In genomic region chr4:140047781-140048180, GRCh38 we compare ENCODE assay signal across 17 cellular contexts.
A peak's percentile ranks its signal among the peaks of the same experiment; 100 is the strongest.
DNase-seq lines count a peak whose midpoint lies in the region; ATAC-seq and TF ChIP-seq lines count a peak whose summit lies in the region.
"Had no signal": no experiment of that assay in that cellular context is flagged by ENCODE, and none has a peak within 500 bp of the region (broad histone marks: within the 10 kb centered on the region; RNA-seq: fewer than 3 reads in every experiment).

No MANE protein-coding gene starts in this region.

- no peaks in the 10 kb centered on the region for H4K20me1 ChIP-seq in PC-3 (ENCODE audit: low read length)

- 0 out of 2 replicates have a peak, but pooled peaks cover 4% of the 10 kb centered on the region for H3K79me2 ChIP-seq in PC-3 (ENCODE audit: low read length)

- H3K9me3 Mint-ChIP-seq in progenitor cell of endocrine pancreas (ENCODE audit: low read depth), result no peaks in the 10 kb centered on the region
- H3K9me3 Mint-ChIP-seq: T-helper 1 cell treated with Interleukin-12 subunit alpha and Interleukin-12 subunit beta and Interleukin-4 antibody, amounts not matched to agents 30 μg/mL and 1 μg/mL, for 36 hours had no signal

- H3K4me3 Mint-ChIP-seq in progenitor cell of endocrine pancreas (ENCODE audit: low read depth), result peak overlapping the region; percentile 3
- H3K4me3 Mint-ChIP-seq: T-helper 1 cell treated with Interleukin-12 subunit alpha and Interleukin-12 subunit beta and Interleukin-4 antibody, amounts not matched to agents 30 μg/mL and 1 μg/mL, for 36 hours had no signal

- peak overlapping the region; percentile 82 for H2AFZ ChIP-seq in PC-3 (ENCODE audit: low read length)

- peak overlapping the region; percentile 88 for H3K4me2 ChIP-seq in PC-3 (ENCODE audit: low read length)

- H3K27me3 Mint-ChIP-seq in progenitor cell of endocrine pancreas, result no peaks in the 10 kb centered on the region

- no peaks in the 10 kb centered on the region for H3K36me3 ChIP-seq in ES-I3 (ENCODE audit: insufficient read depth, low read length)
- H3K36me3 ChIP-seq in PC-3 (ENCODE audit: low read depth, low read length), result no peaks in the 10 kb centered on the region
- H3K36me3 ChIP-seq: adrenal gland, ovary, thyroid gland had no signal

- H3K9ac ChIP-seq in ES-I3 (ENCODE audit: low read depth, low read length) (peak overlapping the region; percentile 42; the same call in 1 of the 2 replicates), PC-3 (ENCODE audit: low read length) (peak overlapping the region; percentile 30)

- POLR2A ChIA-PET in PC-3 (lab: Charles Lee; ENCODE audit: unreplicated experiment), result no interaction called here
- POLR2A ChIA-PET in HEK293T (lab: Yijun Ruan, JAX), result interaction anchor here (0.7 to 1.3 kb wide), 2 partner anchors 204 to 325 kb away, joined by 3 read pairs; partner anchors contain the start of gene SCOC

- H3K27ac Mint-ChIP-seq in progenitor cell of endocrine pancreas, result peak overlapping the region; percentile 66
- H3K27ac Mint-ChIP-seq: B cell; T-helper 1 cell treated with Interleukin-12 subunit alpha and Interleukin-12 subunit beta and Interleukin-4 antibody, amounts not matched to agents 30 μg/mL and 1 μg/mL, for 36 hours had no signal

- H3K9me3 ChIP-seq in ES-I3 (ENCODE audit: control insufficient read depth, insufficient read depth, low read length), result no peaks in the 10 kb centered on the region
- no peaks in the 10 kb centered on the region for H3K9me3 ChIP-seq in PC-3 (ENCODE audit: low read length)
- H3K9me3 ChIP-seq: adrenal gland, ovary, thyroid gland had no signal

- H3K27me3 ChIP-seq in PC-3 (ENCODE audit: low read length), result no peaks in the 10 kb centered on the region
- H3K27me3 ChIP-seq: adrenal gland, ovary, thyroid gland had no signal

- DNase-seq in PC-3, result no peak
- DNase-seq in epithelial cell of prostate (ENCODE audit: low read depth, low spot score), result no peak
- no peak for DNase-seq in progenitor cell of endocrine pancreas (ENCODE audit: low spot score, unreplicated experiment)
- no peak for DNase-seq in HEK293T (ENCODE audit: extremely low spot score)
- DNase-seq in H4 (ENCODE audit: low spot score), result no peak
- no peak for DNase-seq in NCI-H146 treated with DMSO at 0.1 percent for 48 hours (lab: John Stamatoyannopoulos, UW; ENCODE audit: unreplicated experiment)
- DNase-seq: adrenal gland, DMS 273 treated with DMSO at 0.1 percent for 48 hours, hippocampal formation, kidney glomerular epithelial cell, NCI-H1105, thyroid gland had no signal

- no peaks in the 10 kb centered on the region for H3K36me3 Mint-ChIP-seq in progenitor cell of endocrine pancreas (ENCODE audit: insufficient read depth)

- peaks cover 41% of the 10 kb centered on the region for H3K4me1 ChIP-seq in ES-I3 (ENCODE audit: insufficient read depth, low read length)
- peaks cover 45% of the 10 kb centered on the region for H3K4me1 ChIP-seq in PC-3 (ENCODE audit: insufficient read depth, low read length)

- no peak for TF ChIP-seq CTCF in PC-3 (conservative IDR thresholded peaks at IDR 0.05; ENCODE audit: low read depth, low read length)
- TF ChIP-seq CTCF in progenitor cell of endocrine pancreas (IDR thresholded peaks at IDR 0.05; ENCODE audit: unreplicated experiment), result no peak

- CTCF ChIA-PET in PC-3 (lab: Charles Lee) (no interaction called here), HEK293T (lab: Yijun Ruan, JAX) (interaction anchor here (0.6 to 0.8 kb wide), 2 partner anchors 12 to 283 kb away, joined by 3 read pairs; no protein-coding TSS in a partner anchor)

- intact Hi-C loops in PC-3 (cut with micrococcal nuclease), result loop anchor here (2.0 kb wide), 2 partner anchors 29 to 37 kb away; no protein-coding TSS in a partner anchor

- peak overlapping the region; percentile 64 for H3K4me3 ChIP-seq in PC-3 (ENCODE audit: low read length)
- H3K4me3 ChIP-seq: thyroid gland had no signal

- no peaks in the 10 kb centered on the region for H3K9me2 ChIP-seq in PC-3 (replicated peaks; ENCODE audit: low read length)

- H3F3A ChIP-seq in PC-3 (ENCODE audit: low read length, unreplicated experiment), result no peaks in the 10 kb centered on the region

- BruUV-seq in PC-3 (replicated peaks; lab: Mats Ljungman, UMichigan), result no TSS peak

- H3K27ac ChIP-seq in PC-3 (ENCODE audit: low read length) (peak overlapping the region; percentile 68), epithelial cell of prostate (peak overlapping the region; percentile 40)
- H3K27ac ChIP-seq: thyroid gland had no signal

- peaks cover 46% of the 10 kb centered on the region for H3K4me1 Mint-ChIP-seq in progenitor cell of endocrine pancreas (ENCODE audit: low read depth)

- ATAC-seq in PC-3 (no peak), GM21367 (IDR thresholded peaks at IDR 0.05; ENCODE audit: unreplicated experiment) (no peak)

TF ChIP-seq in HEK293T, 16 proteins besides CTCF, POLR2A, EP300 and RAD21:
- TF ChIP-seq LEF1 (IDR thresholded peaks at IDR 0.05; ENCODE audit: borderline replicate concordance) (no peak), FOXK2 (IDR thresholded peaks at IDR 0.05) (no peak)
